ENCODE assay signal across 16 cellular contexts in genomic region chr12:104896710-104897109, GRCh38.
A peak's percentile ranks its signal among the peaks of the same experiment; 100 is the strongest.
DNase-seq lines count a peak whose midpoint lies in the region; ATAC-seq, FAIRE-seq and TF ChIP-seq lines count a peak whose summit lies in the region.
"Had no signal": no experiment of that assay in that cellular context is flagged by ENCODE, and none has a peak within 500 bp of the region (broad histone marks: within the 10 kb centered on the region; RNA-seq: fewer than 3 reads in every experiment).

No MANE protein-coding gene starts in this region.

- TF ChIP-seq POLR2A in A549 (IDR thresholded peaks at IDR 0.05; ENCODE audit: low read length) (no peak), H54 (IDR thresholded peaks at IDR 0.05; ENCODE audit: low read depth, low read length) (no peak)

- H3K36me3 Mint-ChIP-seq in nephron progenitor cell (ENCODE audit: low read depth) = peaks cover under 1% of the 10 kb centered on the region
- H3K36me3 Mint-ChIP-seq: CD14-positive monocyte had no signal

- no peak for TF ChIP-seq EP300 in A549 (IDR thresholded peaks at IDR 0.05)

- H3K4me1 ChIP-seq in A549 = peaks cover 21% of the 10 kb centered on the region; the same call in 2 of the 3 replicates
- H3K4me1 ChIP-seq: HAP-1 had no signal

- FAIRE-seq in A549 (lab: Jason Lieb, UNC) (no peak), H54 (lab: Jason Lieb, UNC) (peak; percentile 6)
- FAIRE-seq: H1 had no signal

- H3K9me3 ChIP-seq in A549 = 0 out of 3 replicates have a peak, but pooled peaks cover 2% of the 10 kb centered on the region
- H3K9me3 ChIP-seq: HAP-1 had no signal

- ATAC-seq in A549 (peak in 1 of 2 experiments; percentile 45; a peak in 2 of 6 replicates), left lobe of liver (peak; percentile 79), GM18861 (IDR thresholded peaks at IDR 0.05; ENCODE audit: unreplicated experiment) (no peak), HG02884 (IDR thresholded peaks at IDR 0.05; ENCODE audit: unreplicated experiment) (no peak), sciatic nerve (no peak)

- H3K27me3 Mint-ChIP-seq in nephron progenitor cell (ENCODE audit: low read depth, poor library complexity) = no peaks in the 10 kb centered on the region
- H3K27me3 Mint-ChIP-seq: CD4-positive, alpha-beta memory T cell had no signal

- DNase-seq in A549 (ENCODE audit: low read depth in 1 of 2, low spot score in 1 of 2) = no peak
- DNase-seq in H54 (ENCODE audit: insufficient read length, low spot score) = no peak
- DNase-seq in left lobe of liver (ENCODE audit: low spot score) = no peak
- no peak for DNase-seq in nephron progenitor cell
- no peak for DNase-seq in RPMI8226
- DNase-seq in sciatic nerve (ENCODE audit: low spot score) = no peak
- DNase-seq: AML-193; CD4-positive, alpha-beta memory T cell; GDM1; Kasumi-1; KG1 had no signal

- POLR2A ChIA-PET in A549 (lab: Yijun Ruan, JAX) = no interaction called here

- peaks cover 19% of the 10 kb centered on the region for H3K9me3 Mint-ChIP-seq in nephron progenitor cell

- CTCF ChIA-PET in A549 (lab: Yijun Ruan, JAX) = interaction anchor here (0.7 kb wide), 1 partner anchor 684 kb away, joined by 4 read pairs; no protein-coding TSS in a partner anchor

- H3K4me3 ChIP-seq in A549 = no peak overlapping the region
- H3K4me3 ChIP-seq: HAP-1 had no signal

- no peaks in the 10 kb centered on the region for H3K4me1 Mint-ChIP-seq in nephron progenitor cell
- H3K4me1 Mint-ChIP-seq: CD14-positive monocyte; CD4-positive, alpha-beta memory T cell had no signal

- peak overlapping the region; percentile 17 for H3K27ac Mint-ChIP-seq in nephron progenitor cell
- H3K27ac Mint-ChIP-seq: CD14-positive monocyte; CD4-positive, alpha-beta memory T cell had no signal

- WGBS in A549 (ENCODE audit: missing lambda C conversion rate) = 61% methylated on average over 4 of the region's 4 CpGs

- H3K27ac ChIP-seq in A549 = peak overlapping the region in 1 of 2 experiments; percentile 32; a peak in 1 of 6 replicates

- intact Hi-C loops in sciatic nerve (cut with DNase I) = no loop called here

- TF ChIP-seq CTCF in A549 (IDR thresholded peaks at IDR 0.05) (no peak), nephron progenitor cell (IDR thresholded peaks at IDR 0.05) (no peak)

- H3K4me2 ChIP-seq in A549 = peak overlapping the region; percentile 63

- no peak for TF ChIP-seq RAD21 in A549 (conservative IDR thresholded peaks at IDR 0.05 in 1 of 2, IDR thresholded peaks at IDR 0.05 in 1 of 2)

- H3K4me3 Mint-ChIP-seq in nephron progenitor cell = no peak overlapping the region
- H3K4me3 Mint-ChIP-seq: CD14-positive monocyte; CD4-positive, alpha-beta memory T cell had no signal

TF ChIP-seq in A549, 52 proteins besides CTCF, POLR2A, EP300 and RAD21:
- TF ChIP-seq NFE2L2 (conservative IDR thresholded peaks at IDR 0.05; ENCODE audit: low read length) = no peak
- TF ChIP-seq GATA3 (IDR thresholded peaks at IDR 0.05; ENCODE audit: borderline replicate concordance) = no peak
- TF ChIP-seq KDM5A (IDR thresholded peaks at IDR 0.05) = no peak
- TF ChIP-seq PBX3 (IDR thresholded peaks at IDR 0.05) = no peak
- TF ChIP-seq MAX (IDR thresholded peaks at IDR 0.05) = no peak
- no peak for TF ChIP-seq CEBPB (IDR thresholded peaks at IDR 0.05)
- TF ChIP-seq BCL3 (IDR thresholded peaks at IDR 0.05) = no peak
- no peak for TF ChIP-seq ZC3H11A (IDR thresholded peaks at IDR 0.05)
- TF ChIP-seq SREBF2 (IDR thresholded peaks at IDR 0.05) = no peak
- TF ChIP-seq POLR2AphosphoS2 (conservative IDR thresholded peaks at IDR 0.05; ENCODE audit: low read length) = no peak
- no peak for TF ChIP-seq HES2 (IDR thresholded peaks at IDR 0.05)
- no peak for TF ChIP-seq CHD2 (IDR thresholded peaks at IDR 0.05; ENCODE audit: low read length, partially characterized antibody)
- TF ChIP-seq ZFP36 (IDR thresholded peaks at IDR 0.05; ENCODE audit: borderline replicate concordance, partially characterized antibody) = no peak
- TF ChIP-seq HOXB5 (CRISPR knock-in tag; IDR thresholded peaks at IDR 0.05) = no peak
- no peak for TF ChIP-seq RNF2 (IDR thresholded peaks at IDR 0.05; ENCODE audit: borderline replicate concordance, low read depth)
- TF ChIP-seq ZSCAN20 (CRISPR knock-in tag; IDR thresholded peaks at IDR 0.05) = no peak
